In genomic region chr4:24473309-24473721, GRCh38 we compare ENCODE assay signal across 8 cellular contexts.
DNase-seq lines count a peak whose midpoint lies in the region; ATAC-seq and TF ChIP-seq lines count a peak whose summit lies in the region.

No MANE protein-coding gene starts in this region.

- H3K9me2 ChIP-seq in SK-N-SH, result no peaks in the 10 kb centered on the region

- H3K4me3 Mint-ChIP-seq in CD4-positive, CD25-positive, alpha-beta regulatory T cell, result peak overlapping the region; percentile 63 to 92 (median 90)

- H4K20me1 ChIP-seq in SK-N-SH (ENCODE audit: insufficient read depth), result no peaks in the 10 kb centered on the region

- no peak; the same call in none of the 2 replicates for TF ChIP-seq CTCF in SK-N-SH (IDR thresholded peaks at IDR 0.05)

- no peaks in the 10 kb centered on the region for H3K79me2 ChIP-seq in SK-N-SH (ENCODE audit: insufficient read depth)

- no peak overlapping the region for H3K4me3 ChIP-seq in CD4-positive, CD25-positive, alpha-beta regulatory T cell (ENCODE audit: low read depth, low read length)
- H3K4me3 ChIP-seq in SK-N-SH (ENCODE audit: low read depth in 2 of 2, low read length in 1 of 2) (peak overlapping the region; percentile 45 to 80), esophagus (ENCODE audit: low read depth in 1 of 2, low read length in 2 of 2) (peak overlapping the region; percentile 62 to 65), muscle layer of duodenum (ENCODE audit: low read depth in 1 of 2, low read length in 2 of 2) (peak overlapping the region; percentile 53 to 83)

- peaks cover 17% of the 10 kb centered on the region for H3F3A ChIP-seq in SK-N-SH (replicated peaks; ENCODE audit: insufficient read depth)

- H3K27me3 ChIP-seq in CD4-positive, CD25-positive, alpha-beta regulatory T cell (ENCODE audit: control insufficient read depth, insufficient read depth, low read length), result peaks cover 25% of the 10 kb centered on the region
- H3K27me3 ChIP-seq in SK-N-SH (ENCODE audit: insufficient read depth), result peaks cover 19% of the 10 kb centered on the region
- peaks cover 0 to 6% of the 10 kb centered on the region in 2 donors for H3K27me3 ChIP-seq in esophagus (ENCODE audit: control insufficient read depth in 1 of 2, insufficient read depth in 2 of 2, low read length in 2 of 2)
- peaks cover 10% of the 10 kb centered on the region for H3K27me3 ChIP-seq in muscle layer of duodenum (ENCODE audit: low read depth, low read length)

- H3K4me1 Mint-ChIP-seq in CD4-positive, CD25-positive, alpha-beta regulatory T cell, result peaks cover 0 to 38% (median 26%) of the 10 kb centered on the region in 4 donors

- H3K36me3 ChIP-seq in CD4-positive, CD25-positive, alpha-beta regulatory T cell (ENCODE audit: control insufficient read depth, insufficient read depth, low read length), result no peaks in the 10 kb centered on the region
- H3K36me3 ChIP-seq in SK-N-SH (replicated peaks in 1 of 2; ENCODE audit: control insufficient read depth in 1 of 2, insufficient read depth in 2 of 2, low read length in 1 of 2), result no peaks in the 10 kb centered on the region
- H3K36me3 ChIP-seq in esophagus (ENCODE audit: control insufficient read depth in 2 of 2, insufficient read depth in 2 of 2, low read length in 1 of 2), result no peaks in the 10 kb centered on the region
- H3K36me3 ChIP-seq in muscle layer of duodenum (ENCODE audit: control insufficient read depth in 1 of 2, insufficient read depth in 2 of 2, low read length in 2 of 2), result no peaks in the 10 kb centered on the region

- POLR2A ChIA-PET in SK-N-SH (lab: Yijun Ruan, JAX), result no interaction called here

- DNase-seq in CD4-positive, CD25-positive, alpha-beta regulatory T cell, result no peak
- DNase-seq in HPDE6-E6E7 (ENCODE audit: extremely low spot score) (peak; percentile 16), SK-N-SH (peak; percentile 25), NCI-H2227 (lab: John Stamatoyannopoulos, UW; ENCODE audit: unreplicated experiment) (no peak)

- H3K4me2 ChIP-seq in SK-N-SH, result peak overlapping the region; percentile 89

- H3K9me3 ChIP-seq in CD4-positive, CD25-positive, alpha-beta regulatory T cell (ENCODE audit: control insufficient read depth in 2 of 2, low read length in 2 of 2), result no peaks in the 10 kb centered on the region
- H3K9me3 ChIP-seq in SK-N-SH, result no peaks in the 10 kb centered on the region
- H3K9me3 ChIP-seq in esophagus (ENCODE audit: control insufficient read depth in 2 of 2, insufficient read depth in 1 of 2, low read depth in 1 of 2, low read length in 1 of 2), result no peaks in the 10 kb centered on the region
- no peaks in the 10 kb centered on the region for H3K9me3 ChIP-seq in muscle layer of duodenum (ENCODE audit: control insufficient read depth in 1 of 2, low read length in 2 of 2)

- no peak overlapping the region for H3K9ac ChIP-seq in SK-N-SH

- no peak overlapping the region for H2AFZ ChIP-seq in SK-N-SH (ENCODE audit: low read depth)

- ATAC-seq in CD4-positive, CD25-positive, alpha-beta regulatory T cell (ENCODE audit: low read depth in 2 of 2), result no peak
- no peak for ATAC-seq in HG03342 (IDR thresholded peaks at IDR 0.05; ENCODE audit: unreplicated experiment)
- ATAC-seq in HG02840 (IDR thresholded peaks at IDR 0.05; ENCODE audit: low FRiP score, unreplicated experiment), result no peak

- no peak for TF ChIP-seq RAD21 in SK-N-SH (IDR thresholded peaks at IDR 0.05; ENCODE audit: low read length)

- peaks cover 39% of the 10 kb centered on the region for H3K4me1 ChIP-seq in CD4-positive, CD25-positive, alpha-beta regulatory T cell (ENCODE audit: control insufficient read depth, insufficient read depth, low read length, poor library complexity, severe bottlenecking)
- H3K4me1 ChIP-seq in SK-N-SH (ENCODE audit: control insufficient read depth in 1 of 2, insufficient read depth in 2 of 2, low read depth in 1 of 2, low read length in 1 of 2) (no peaks in the 10 kb centered on the region; a peak in 1 of 4 replicates), esophagus (ENCODE audit: control insufficient read depth in 2 of 2, insufficient read depth in 2 of 2, low read length in 1 of 2) (peaks cover 5 to 13% of the 10 kb centered on the region in 2 donors), muscle layer of duodenum (ENCODE audit: control insufficient read depth in 1 of 2, insufficient read depth in 2 of 2, low read length in 2 of 2) (peaks cover 0 to 24% of the 10 kb centered on the region in 2 donors)

- no peak for TF ChIP-seq EP300 in SK-N-SH (IDR thresholded peaks at IDR 0.05; ENCODE audit: borderline replicate concordance in 1 of 2, low read depth in 1 of 2, low read length in 1 of 2)

- peaks cover 0 to 3% (median 0%) of the 10 kb centered on the region in 7 donors for H3K9me3 Mint-ChIP-seq in CD4-positive, CD25-positive, alpha-beta regulatory T cell

- peak overlapping the region in 1 of 3 donors; percentile 86 for H3K27ac Mint-ChIP-seq in CD4-positive, CD25-positive, alpha-beta regulatory T cell

- H3K27ac ChIP-seq in CD4-positive, CD25-positive, alpha-beta regulatory T cell (ENCODE audit: insufficient read depth, low read length, poor library complexity, severe bottlenecking), result no peak overlapping the region
- H3K27ac ChIP-seq in SK-N-SH (ENCODE audit: low read depth in 2 of 2, low read length in 1 of 2), result no peak overlapping the region
- peak overlapping the region in 1 of 2 donors; percentile 47 for H3K27ac ChIP-seq in esophagus (ENCODE audit: low read depth in 2 of 2, low read length in 1 of 2)
- H3K27ac ChIP-seq in muscle layer of duodenum (ENCODE audit: low read length), result peak overlapping the region; percentile 56

- H3K36me3 Mint-ChIP-seq in CD4-positive, CD25-positive, alpha-beta regulatory T cell, result peaks cover 3% of the 10 kb centered on the region

- CTCF ChIA-PET in SK-N-SH (lab: Yijun Ruan, JAX), result interaction anchor here (0.6 to 1.3 kb wide), 5 partner anchors 15 to 575 kb away, joined by 3 to 8 read pairs (median 3); no protein-coding TSS in a partner anchor

- H3K27me3 Mint-ChIP-seq in CD4-positive, CD25-positive, alpha-beta regulatory T cell, result peaks cover 84% of the 10 kb centered on the region

- 5% methylated on average over 13 of the region's 13 CpGs for WGBS in SK-N-SH (ENCODE audit: low lambda C conversion rate)
- WGBS in esophagus, 2 donors, result 2 to 3% methylated on average over 13 of the region's 13 CpGs

TF ChIP-seq in SK-N-SH, 30 proteins besides CTCF, POLR2A, EP300 and RAD21:
- no peak for TF ChIP-seq RXRA (IDR thresholded peaks at IDR 0.05; ENCODE audit: borderline replicate concordance, low read depth)
- TF ChIP-seq TEAD4 (IDR thresholded peaks at IDR 0.05; ENCODE audit: borderline replicate concordance, insufficient read depth), result no peak

Comparison
In these comparisons a context has a peak if more than half of its experiments do, and no peak if none do; other contexts are left out.
1. DNase-seq: peak in HPDE6-E6E7 (single experiment) and SK-N-SH (single experiment); none in CD4-positive, CD25-positive, alpha-beta regulatory T cell (0 of 3) and NCI-H2227 (single experiment).